In the genomic region with DNA sequence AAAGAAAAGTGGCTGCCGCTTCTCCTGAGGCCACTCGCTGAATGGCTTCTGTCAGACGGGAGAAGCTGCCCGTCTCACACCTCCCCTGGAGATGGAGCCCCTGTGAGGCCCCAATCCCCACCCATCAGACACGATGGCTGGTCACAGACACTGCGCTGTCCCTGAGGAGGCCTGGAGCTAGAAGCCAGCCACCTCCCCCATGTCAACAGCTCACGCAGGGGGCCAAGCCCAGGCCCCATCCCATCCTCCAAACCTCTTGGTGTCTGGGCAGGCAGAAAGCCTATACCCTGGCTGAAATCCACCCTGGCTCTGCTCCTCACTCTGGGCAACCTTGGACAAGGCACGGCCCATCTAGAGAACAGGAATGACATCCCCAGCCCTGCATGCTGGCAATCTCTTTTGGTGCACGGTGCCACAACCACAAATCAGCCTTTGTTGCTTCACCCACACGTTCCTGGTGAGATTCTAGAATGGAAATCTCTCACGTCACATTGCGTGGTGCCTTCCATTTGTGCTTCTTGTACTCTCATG, we compare ENCODE assay signal across 11 cellular contexts.
"Had no signal": no experiment of that assay in that cellular context is flagged by ENCODE, and none has a peak within 500 bp of the region (broad histone marks: within the 10 kb centered on the region; RNA-seq: fewer than 3 reads in every experiment).

No MANE protein-coding gene starts in this region.

- H3K27ac Mint-ChIP-seq: dendritic cell treated with granulocyte-macrophage colony-stimulating factor and Interleukin-4, amounts not matched to agents 40 ng/mL and 50 ng/mL, for 4 days; effector memory CD8-positive, alpha-beta T cell; naive B cell had no signal

- ATAC-seq: effector memory CD8-positive, alpha-beta T cell; gastroesophageal sphincter had no signal

- H3K36me3 Mint-ChIP-seq: naive B cell had no signal

- H3K27me3 Mint-ChIP-seq: dendritic cell treated with granulocyte-macrophage colony-stimulating factor and Interleukin-4, amounts not matched to agents 40 ng/mL and 50 ng/mL, for 4 days had no signal

- H3K4me1 Mint-ChIP-seq: naive B cell had no signal

- DNase-seq: effector memory CD8-positive, alpha-beta T cell; kidney; mesendoderm; naive B cell; sigmoid colon; stimulated activated CD4-positive, alpha-beta T cell treated with anti-CD3 and anti-CD28 coated beads, Interleukin-2, amount 100 ng/mL, for 48 hours; stimulated activated naive CD4-positive, alpha-beta T cell treated with Interleukin-2 at 50 U/mL for 16 hours; trophoblast cell had no signal

- H3K4me3 Mint-ChIP-seq: dendritic cell treated with granulocyte-macrophage colony-stimulating factor and Interleukin-4, amounts not matched to agents 40 ng/mL and 50 ng/mL, for 4 days; effector memory CD8-positive, alpha-beta T cell; naive B cell; neural crest cell had no signal
